Comparison of ENCODE assay signal across 9 cellular contexts in genomic region chr14:20836668-20837338, GRCh38. TPM values are rescaled to one million over a fixed set of nuclear protein-coding genes. Genes with fewer than 3 reads are reported as not detected.
DNase-seq lines count a peak whose midpoint lies in the region; ATAC-seq and TF ChIP-seq lines count a peak whose summit lies in the region.
"Had no signal": no experiment of that assay in that cellular context is flagged by ENCODE, and none has a peak within 500 bp of the region (broad histone marks: within the 10 kb centered on the region; RNA-seq: fewer than 3 reads in every experiment).

No MANE protein-coding gene starts in this region.

- no peak overlapping the region for H3K27ac Mint-ChIP-seq in neural crest cell (ENCODE audit: unreplicated experiment)

- no peaks in the 10 kb centered on the region for H3K4me1 ChIP-seq in Loucy (ENCODE audit: insufficient read depth, low read length, poor library complexity, severe bottlenecking)

- no peaks in the 10 kb centered on the region for H3K27me3 ChIP-seq in Loucy (ENCODE audit: insufficient read depth, low read length, poor library complexity, severe bottlenecking)

- peak; percentile 90 for DNase-seq in COLO829 (ENCODE audit: low spot score)
- DNase-seq in epithelial cell of esophagus (ENCODE audit: low read depth), result peak; percentile 27
- DNase-seq in neural crest cell (ENCODE audit: low read depth, low spot score), result no peak
- no peak for DNase-seq in RPMI8226
- DNase-seq in T1000 (lab: John Stamatoyannopoulos, UW), result no peak
- DNase-seq: activated naive CD4-positive, alpha-beta T cell treated with Interleukin-2 at 50 U/mL for 16 hours had no signal

- H3K4me3 ChIP-seq in Loucy (ENCODE audit: low read length, poor library complexity, severe bottlenecking) (no peak overlapping the region), epithelial cell of esophagus (ENCODE audit: low read length) (no peak overlapping the region)

- H3K9me3 ChIP-seq in Loucy (ENCODE audit: insufficient read depth, low read depth, low read length), result no peaks in the 10 kb centered on the region

- ATAC-seq in GM18907 (IDR thresholded peaks at IDR 0.05; ENCODE audit: unreplicated experiment) (no peak), GM18511 (IDR thresholded peaks at IDR 0.05; ENCODE audit: unreplicated experiment) (no peak)

- H4K20me1 ChIP-seq in Loucy (ENCODE audit: insufficient read depth, low read length, poor library complexity, severe bottlenecking), result no peaks in the 10 kb centered on the region

- H3K36me3 Mint-ChIP-seq in neural crest cell (ENCODE audit: low read depth), result no peaks in the 10 kb centered on the region

- H3K79me2 ChIP-seq in Loucy (ENCODE audit: insufficient read depth, low read length), result no peaks in the 10 kb centered on the region

- no peak overlapping the region for H3K4me2 ChIP-seq in Loucy (ENCODE audit: low read depth, low read length, poor library complexity, severe bottlenecking)

- no peak overlapping the region for H3K4me3 Mint-ChIP-seq in neural crest cell

- H3K9ac ChIP-seq in Loucy (ENCODE audit: low read depth, low read length, poor library complexity, severe bottlenecking), result no peak overlapping the region

- H3K36me3 ChIP-seq in Loucy (ENCODE audit: insufficient read depth, low read length), result no peaks in the 10 kb centered on the region

- H3K27me3 Mint-ChIP-seq in neural crest cell (ENCODE audit: low read depth), result no peaks in the 10 kb centered on the region

- H3K9me2 ChIP-seq in Loucy (replicated peaks; ENCODE audit: low read depth, low read length), result no peaks in the 10 kb centered on the region

- peaks cover 5% of the 10 kb centered on the region for H3K9me3 Mint-ChIP-seq in neural crest cell

- peak; percentile 47 for TF ChIP-seq CTCF in Loucy (conservative IDR thresholded peaks at IDR 0.05; ENCODE audit: low read length)
- peak; percentile 28 for TF ChIP-seq CTCF in epithelial cell of esophagus (IDR thresholded peaks at IDR 0.05; ENCODE audit: insufficient read depth, low read depth, low read length, missing control alignments)
- TF ChIP-seq CTCF in neural crest cell (conservative IDR thresholded peaks at IDR 0.05), result peak; percentile 57

- H3K4me1 Mint-ChIP-seq in neural crest cell, result peaks cover 6% of the 10 kb centered on the region

- H2AFZ ChIP-seq in Loucy (ENCODE audit: low read length), result 0 out of 2 replicates have a peak overlapping the region, but pooled peaks have one; percentile 21

- H3F3A ChIP-seq in Loucy (ENCODE audit: low read depth), result no peaks in the 10 kb centered on the region

RNA-seq across cellular contexts. Expression of gene RNASE1, which starts 34.2 kb away (rescaled TPM):
- 6.4 and 9.7 TPM in 2 replicates for total RNA-seq in neural crest cell

RNA-seq across cellular contexts. Expression of gene RNASE3, which starts 54.4 kb away (rescaled TPM):
- total RNA-seq in neural crest cell, result not detected in 2 replicates

RNA-seq across cellular contexts. Expression of gene RNASE6, which starts 55.7 kb away (rescaled TPM):
- 0.23 TPM in 1 of 2 replicates, not detected in the other for total RNA-seq in neural crest cell

Comparison
In these comparisons a context has a peak if more than half of its experiments do, and no peak if none do; other contexts are left out.
1. DNase-seq: peak in COLO829 (single experiment) and epithelial cell of esophagus (single experiment); none in neural crest cell (single experiment), RPMI8226 (single experiment) and T1000 (single experiment).
2. Peak in every context shown above with its lines, with median percentiles within 50 percentile points of each other: CTCF ChIP-seq.